9 cellular contexts compared by ENCODE assay signal in genomic region chr14:76844223-76844622, GRCh38. TPM values are rescaled to one million over a fixed set of nuclear protein-coding genes. Genes with fewer than 3 reads are reported as not detected.
A peak's percentile ranks its signal among the peaks of the same experiment; 100 is the strongest.
DNase-seq lines count a peak whose midpoint lies in the region; ATAC-seq and TF ChIP-seq lines count a peak whose summit lies in the region.
"Had no signal": no experiment of that assay in that cellular context is flagged by ENCODE, and none has a peak within 500 bp of the region (broad histone marks: within the 10 kb centered on the region; RNA-seq: fewer than 3 reads in every experiment).

No MANE protein-coding gene starts in this region.

- H3K4me3 ChIP-seq in heart right ventricle: no peak overlapping the region
- H3K4me3 ChIP-seq in OCI-LY7 (ENCODE audit: low read depth, low read length, poor library complexity, severe bottlenecking): no peak overlapping the region

- H3K4me2 ChIP-seq in OCI-LY7 (ENCODE audit: low read length): no peak overlapping the region

- no peaks in the 10 kb centered on the region for H3K9me3 ChIP-seq in CD4-positive, alpha-beta T cell (ENCODE audit: control insufficient read depth, low read length)
- no peaks in the 10 kb centered on the region for H3K9me3 ChIP-seq in heart right ventricle
- H3K9me3 ChIP-seq in OCI-LY7 (ENCODE audit: low read length): no peaks in the 10 kb centered on the region

- H3K36me3 ChIP-seq in heart right ventricle (no peaks in the 10 kb centered on the region), OCI-LY7 (ENCODE audit: insufficient read depth, low read length) (no peaks in the 10 kb centered on the region)

- no peak for TF ChIP-seq CTCF in CD4-positive, alpha-beta T cell (IDR thresholded peaks at IDR 0.05)
- peak in 8 of 9 donors; percentile 7 to 46 (median 37) for TF ChIP-seq CTCF in heart right ventricle (IDR thresholded peaks at IDR 0.05)
- no peak for TF ChIP-seq CTCF in OCI-LY7 (conservative IDR thresholded peaks at IDR 0.05; ENCODE audit: low read length)

- no peaks in the 10 kb centered on the region for H3K79me2 ChIP-seq in OCI-LY7 (ENCODE audit: insufficient read depth, low read depth, low read length)

- 37 to 52% methylated on average over 9 of the region's 9 CpGs for WGBS in heart right ventricle, 2 donors

- H3K27ac Mint-ChIP-seq in CD4-positive, alpha-beta T cell: peak overlapping the region; percentile 57
- no peak overlapping the region for H3K27ac Mint-ChIP-seq in activated T-helper 1 cell treated with anti-CD3 and anti-CD28 coated beads, Interleukin-12 subunit alpha, Interleukin-12 subunit beta, Interleukin-2, Interleukin-4 antibody, amounts not matched to agents 30 ng/mL and 10 ng/mL and 1 ng/mL, durations not matched to agents 14 hours and 24 hours and 36 hours

- H3K4me1 ChIP-seq in heart right ventricle (peaks cover 0 to 32% (median 7%) of the 10 kb centered on the region in 9 donors), OCI-LY7 (ENCODE audit: insufficient read depth, low read length, poor library complexity, severe bottlenecking) (peaks cover 20% of the 10 kb centered on the region)

- no TSS peak for BruUV-seq in OCI-LY7 (replicated peaks; lab: Mats Ljungman, UMichigan)

- CTCF ChIA-PET in CD4-positive, alpha-beta T cell (lab: Charles Lee): no interaction called here
- CTCF ChIA-PET in OCI-LY7 (lab: Charles Lee; ENCODE audit: unreplicated experiment): no interaction called here

- no peak overlapping the region for H3K4me3 Mint-ChIP-seq in CD4-positive, alpha-beta T cell
- no peak overlapping the region for H3K4me3 Mint-ChIP-seq in activated T-helper 1 cell treated with anti-CD3 and anti-CD28 coated beads, Interleukin-12 subunit alpha, Interleukin-12 subunit beta, Interleukin-2, Interleukin-4 antibody, amounts not matched to agents 30 ng/mL and 10 ng/mL and 1 ng/mL, durations not matched to agents 14 hours and 24 hours and 36 hours

- POLR2A ChIA-PET in CD4-positive, alpha-beta T cell (lab: Charles Lee): no interaction called here
- POLR2A ChIA-PET in OCI-LY7 (lab: Charles Lee): no interaction called here

- peaks cover 9% of the 10 kb centered on the region for H3K4me1 Mint-ChIP-seq in CD4-positive, alpha-beta T cell (ENCODE audit: low read depth)
- H3K4me1 Mint-ChIP-seq in activated T-helper 1 cell treated with anti-CD3 and anti-CD28 coated beads, Interleukin-12 subunit alpha, Interleukin-12 subunit beta, Interleukin-2, Interleukin-4 antibody, amounts not matched to agents 30 ng/mL and 10 ng/mL and 1 ng/mL, durations not matched to agents 14 hours and 24 hours and 36 hours (ENCODE audit: low read depth): peaks cover 9% of the 10 kb centered on the region

- no peaks in the 10 kb centered on the region for H3K27me3 ChIP-seq in CD4-positive, alpha-beta T cell (ENCODE audit: control insufficient read depth, insufficient read depth, low read length)
- peaks cover 0 to 8% (median 0%) of the 10 kb centered on the region in 7 donors for H3K27me3 ChIP-seq in heart right ventricle

- H3K27ac ChIP-seq in CD4-positive, alpha-beta T cell (ENCODE audit: low read depth, low read length): no peak overlapping the region
- peak overlapping the region; percentile 66 to 91 (median 87) for H3K27ac ChIP-seq in heart right ventricle
- no peak overlapping the region for H3K27ac ChIP-seq in OCI-LY7 (ENCODE audit: low read depth, low read length, poor library complexity, severe bottlenecking)
- H3K27ac ChIP-seq: epithelial cell of prostate had no signal

- H3K36me3 Mint-ChIP-seq in CD4-positive, alpha-beta T cell (ENCODE audit: low read depth): no peaks in the 10 kb centered on the region
- peaks cover 1% of the 10 kb centered on the region for H3K36me3 Mint-ChIP-seq in activated T-helper 1 cell treated with anti-CD3 and anti-CD28 coated beads, Interleukin-12 subunit alpha, Interleukin-12 subunit beta, Interleukin-2, Interleukin-4 antibody, amounts not matched to agents 30 ng/mL and 10 ng/mL and 1 ng/mL, durations not matched to agents 14 hours and 24 hours and 36 hours (ENCODE audit: low read depth)

- no peaks in the 10 kb centered on the region for H4K20me1 ChIP-seq in OCI-LY7 (ENCODE audit: insufficient read depth, low read length)

- no peaks in the 10 kb centered on the region for H3K9me2 ChIP-seq in OCI-LY7 (ENCODE audit: insufficient read depth, low read length)

- H3K9me3 Mint-ChIP-seq in CD4-positive, alpha-beta T cell: no peaks in the 10 kb centered on the region
- peaks cover 5% of the 10 kb centered on the region for H3K9me3 Mint-ChIP-seq in activated T-helper 1 cell treated with anti-CD3 and anti-CD28 coated beads, Interleukin-12 subunit alpha, Interleukin-12 subunit beta, Interleukin-2, Interleukin-4 antibody, amounts not matched to agents 30 ng/mL and 10 ng/mL and 1 ng/mL, durations not matched to agents 14 hours and 24 hours and 36 hours

- intact Hi-C loops in CD4-positive, alpha-beta T cell (cut with DNase I, micrococcal nuclease): no loop called here
- intact Hi-C loops in activated T-helper 1 cell treated with anti-CD3 and anti-CD28 coated beads, Interleukin-12 subunit alpha, Interleukin-12 subunit beta, Interleukin-2, Interleukin-4 antibody, amounts not matched to agents 30 ng/mL and 10 ng/mL and 1 ng/mL, durations not matched to agents 14 hours and 24 hours and 36 hours (cut with micrococcal nuclease): no loop called here
- intact Hi-C loops in heart right ventricle (cut with DNase I) (loop anchor here in 1 of 10 donors (2.0 kb wide), 1 partner anchor 19 kb away; no protein-coding TSS in a partner anchor), OCI-LY7 (cut with micrococcal nuclease; ENCODE audit: unreplicated experiment) (no loop called here)

- ATAC-seq in CD4-positive, alpha-beta T cell (ENCODE audit: poor library complexity): peak; percentile 100
- ATAC-seq in heart right ventricle (peak; percentile 94 to 99 (median 98)), HG03045 (IDR thresholded peaks at IDR 0.05; ENCODE audit: unreplicated experiment) (no peak)

- no peak overlapping the region for H2AFZ ChIP-seq in OCI-LY7 (ENCODE audit: low read length)

- peak; percentile 29 to 68 (median 48) for DNase-seq in CD4-positive, alpha-beta T cell
- DNase-seq in NOMO-1 treated with dmso at 0.1 percent for 144 hours (lab: John Stamatoyannopoulos, UW; ENCODE audit: unreplicated experiment): peak; percentile 22
- peak; percentile 37 for DNase-seq in activated T-helper 1 cell treated with anti-CD3 and anti-CD28 coated beads, Interleukin-12 subunit alpha, Interleukin-12 subunit beta, Interleukin-2, Interleukin-4 antibody, amounts not matched to agents 30 ng/mL and 10 ng/mL and 1 ng/mL, durations not matched to agents 14 hours and 24 hours and 36 hours (ENCODE audit: low spot score)
- peak; percentile 68 to 88 for DNase-seq in heart right ventricle
- DNase-seq in stimulated activated CD4-positive, alpha-beta T cell treated with anti-CD3 and anti-CD28 coated beads, Interleukin-2, amount 100 ng/mL, for 48 hours: peak; percentile 45 to 55
- no peak for DNase-seq in OCI-LY7 (ENCODE audit: low spot score)
- DNase-seq in cerebellar cortex (ENCODE audit: low spot score): no peak

- peaks cover 15% of the 10 kb centered on the region for H3K27me3 Mint-ChIP-seq in CD4-positive, alpha-beta T cell
- H3K27me3 Mint-ChIP-seq in activated T-helper 1 cell treated with anti-CD3 and anti-CD28 coated beads, Interleukin-12 subunit alpha, Interleukin-12 subunit beta, Interleukin-2, Interleukin-4 antibody, amounts not matched to agents 30 ng/mL and 10 ng/mL and 1 ng/mL, durations not matched to agents 14 hours and 24 hours and 36 hours (ENCODE audit: insufficient read depth): peaks cover 10% of the 10 kb centered on the region

RNA-seq across cellular contexts. Expression of gene LRRC74A, which starts 18.0 kb away (rescaled TPM):
- not detected for total RNA-seq in CD4-positive, alpha-beta T cell
- not detected in 2 replicates for total RNA-seq in activated T-helper 1 cell treated with anti-CD3 and anti-CD28 coated beads, Interleukin-12 subunit alpha, Interleukin-12 subunit beta, Interleukin-2, Interleukin-4 antibody, amounts not matched to agents 30 ng/mL and 10 ng/mL and 1 ng/mL, durations not matched to agents 14 hours and 24 hours and 36 hours
- not detected for total RNA-seq in heart right ventricle
- not detected for polyA plus RNA-seq in heart right ventricle
- total RNA-seq in OCI-LY7 (2014; rRNA removed; shearing (Covaris generic)): not detected in 2 replicates
- total RNA-seq in OCI-LY7 (2022): not detected in 2 replicates

RNA-seq across cellular contexts. Expression of gene ANGEL1, which starts 31.5 kb away (rescaled TPM):
- 10 to 100 TPM; 10.1 to 10.4 TPM for total RNA-seq in CD4-positive, alpha-beta T cell
- total RNA-seq in activated T-helper 1 cell treated with anti-CD3 and anti-CD28 coated beads, Interleukin-12 subunit alpha, Interleukin-12 subunit beta, Interleukin-2, Interleukin-4 antibody, amounts not matched to agents 30 ng/mL and 10 ng/mL and 1 ng/mL, durations not matched to agents 14 hours and 24 hours and 36 hours: 14.1 and 14.8 TPM in 2 replicates
- 10 to 100 TPM in 8 of 10 donors, 1 to 10 TPM in 2; 9.2 to 17.1 (median 12.9) TPM for total RNA-seq in heart right ventricle
- 1 to 10 TPM; 5.5 to 9.9 TPM for polyA plus RNA-seq in heart right ventricle
- 16.1 and 17.6 TPM in 2 replicates for total RNA-seq in OCI-LY7 (2014; rRNA removed; shearing (Covaris generic))
- total RNA-seq in OCI-LY7 (2022): 33.7 and 36.4 TPM in 2 replicates

Comparison
In these comparisons a context has a peak if more than half of its experiments do, and no peak if none do; other contexts are left out.
1. DNase-seq: peak in CD4-positive, alpha-beta T cell (10 of 10), NOMO-1 treated with dmso at 0.1 percent for 144 hours (single experiment), activated T-helper 1 cell treated with anti-CD3 and anti-CD28 coated beads, Interleukin-12 subunit alpha, Interleukin-12 subunit beta, Interleukin-2, Interleukin-4 antibody, amounts not matched to agents 30 ng/mL and 10 ng/mL and 1 ng/mL, durations not matched to agents 14 hours and 24 hours and 36 hours (single experiment), heart right ventricle (2 of 2) and stimulated activated CD4-positive, alpha-beta T cell treated with anti-CD3 and anti-CD28 coated beads, Interleukin-2, amount 100 ng/mL, for 48 hours (2 of 2); none in OCI-LY7 (single experiment) and cerebellar cortex (single experiment).
2. H3K27ac ChIP-seq: peak in heart right ventricle (10 of 10); none in CD4-positive, alpha-beta T cell (single experiment) and OCI-LY7 (single experiment).
3. CTCF ChIP-seq: peak in heart right ventricle (8 of 9); none in CD4-positive, alpha-beta T cell (single experiment) and OCI-LY7 (single experiment).